In the genomic region with DNA sequence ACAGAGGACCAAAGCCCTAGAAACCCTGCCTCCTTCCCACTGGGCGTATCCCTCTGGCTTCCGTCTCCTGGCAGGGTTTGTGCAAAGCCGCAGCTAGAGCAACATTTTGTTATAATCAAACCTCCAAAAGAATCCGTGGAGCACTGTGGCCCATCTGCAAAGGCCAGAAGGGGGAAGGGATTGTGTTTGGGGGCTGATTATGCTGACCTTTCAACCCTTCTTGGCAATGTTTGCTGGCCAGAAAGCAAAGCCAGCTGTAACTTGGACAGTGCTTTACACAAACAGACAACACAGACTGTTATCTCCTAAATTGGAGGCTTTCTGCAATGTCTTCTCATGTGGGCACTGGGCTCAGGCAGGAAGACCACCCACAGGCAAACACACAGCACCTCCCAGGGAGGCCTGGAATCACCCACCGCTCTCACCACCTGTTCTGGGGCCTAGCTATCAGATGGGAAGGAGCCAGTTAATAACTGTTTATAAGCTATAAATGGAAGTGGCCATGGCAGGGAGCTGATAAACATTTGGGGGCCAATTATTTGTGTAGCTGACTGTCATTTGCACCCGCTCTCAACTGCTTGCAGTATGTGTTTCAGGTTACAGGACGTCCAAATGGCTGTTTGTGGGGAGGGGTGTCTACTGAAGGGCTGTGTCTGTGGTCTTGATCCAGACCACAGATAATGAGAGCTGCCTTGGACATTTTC, we compare ENCODE assay signal across 13 cellular contexts.
DNase-seq lines count a peak whose midpoint lies in the region; ATAC-seq and TF ChIP-seq lines count a peak whose summit lies in the region.
"Had no signal": no experiment of that assay in that cellular context is flagged by ENCODE, and none has a peak within 500 bp of the region (broad histone marks: within the 10 kb centered on the region; RNA-seq: fewer than 3 reads in every experiment).

No MANE protein-coding gene starts in this region.

- no peak for TF ChIP-seq POLR2A in adrenal gland (IDR thresholded peaks at IDR 0.05)

- TF ChIP-seq CTCF in adrenal gland (IDR thresholded peaks at IDR 0.05) (no peak), WERI-Rb-1 (IDR thresholded peaks at IDR 0.05; ENCODE audit: low read depth, low read length) (no peak)

- H3K27me3 Mint-ChIP-seq in activated T-cell treated with anti-CD3 and anti-CD28 coated beads, Interleukin-2, amount 50 U/mL, for 4 hours (ENCODE audit: low read depth) = peaks cover 12% of the 10 kb centered on the region

- 48 to 62% (median 59%) methylated on average over 7 of the region's 7 CpGs for WGBS in adrenal gland, 4 donors

- H3K36me3 ChIP-seq in adrenal gland (replicated peaks in 1 of 2) (no peaks in the 10 kb centered on the region), stomach smooth muscle (ENCODE audit: control insufficient read depth in 2 of 2, insufficient read depth in 2 of 2, low read length in 2 of 2) (no peaks in the 10 kb centered on the region), WERI-Rb-1 (no peaks in the 10 kb centered on the region)

- DNase-seq in NCI-H1092 (lab: John Stamatoyannopoulos, UW) (peak; percentile 46), adrenal gland (peak in 6 of 7 donors; percentile 28 to 61 (median 42)), islet precursor cell (peak; percentile 90), NCI-H2196 (lab: John Stamatoyannopoulos, UW; ENCODE audit: unreplicated experiment) (no peak), WERI-Rb-1 (no peak)
- DNase-seq in activated T-cell treated with anti-CD3 and anti-CD28 coated beads, Interleukin-2, amount 50 U/mL, for 4 hours = no peak
- DNase-seq: Caco-2, occipital lobe had no signal

- no peak for ATAC-seq in activated T-cell treated with anti-CD3 and anti-CD28 coated beads, Interleukin-2, amount 50 U/mL, for 4 hours
- no peak for ATAC-seq in HG02642 (IDR thresholded peaks at IDR 0.05; ENCODE audit: poor library complexity, unreplicated experiment)
- ATAC-seq: activated CD4-positive, CD25-positive, alpha-beta regulatory T cell treated with anti-CD3 and anti-CD28 coated beads, Interleukin-2, amount 50 U/mL, for 24 hours; GM12878 had no signal

- H3K9me3 Mint-ChIP-seq in activated T-cell treated with anti-CD3 and anti-CD28 coated beads, Interleukin-2, amount 50 U/mL, for 4 hours = no peaks in the 10 kb centered on the region

- H3K36me3 Mint-ChIP-seq in activated T-cell treated with anti-CD3 and anti-CD28 coated beads, Interleukin-2, amount 50 U/mL, for 4 hours (ENCODE audit: insufficient read depth) = no peaks in the 10 kb centered on the region
- H3K36me3 Mint-ChIP-seq: activated naive CD8-positive, alpha-beta T cell had no signal

- peaks cover 32 to 50% of the 10 kb centered on the region in 2 donors for H3K4me1 ChIP-seq in adrenal gland (replicated peaks in 1 of 2)
- peaks cover 42% of the 10 kb centered on the region for H3K4me1 ChIP-seq in stomach smooth muscle (ENCODE audit: control insufficient read depth, insufficient read depth, low read length)
- H3K4me1 ChIP-seq: Caco-2 had no signal

- no peaks in the 10 kb centered on the region for H3K27me3 ChIP-seq in adrenal gland
- no peaks in the 10 kb centered on the region for H3K27me3 ChIP-seq in stomach smooth muscle (ENCODE audit: control insufficient read depth in 1 of 2, insufficient read depth in 2 of 2, low read length in 2 of 2)
- H3K27me3 ChIP-seq in WERI-Rb-1 (ENCODE audit: insufficient read depth, low read depth, severe bottlenecking) = no peaks in the 10 kb centered on the region

- no peak overlapping the region for H3K4me3 Mint-ChIP-seq in activated T-cell treated with anti-CD3 and anti-CD28 coated beads, Interleukin-2, amount 50 U/mL, for 4 hours
- H3K4me3 Mint-ChIP-seq: activated naive CD8-positive, alpha-beta T cell had no signal

- H3K9me3 ChIP-seq in adrenal gland (replicated peaks in 1 of 3) (no peaks in the 10 kb centered on the region), stomach smooth muscle (ENCODE audit: control insufficient read depth in 2 of 2, low read length in 2 of 2) (no peaks in the 10 kb centered on the region), WERI-Rb-1 (ENCODE audit: severe bottlenecking) (no peaks in the 10 kb centered on the region)
- H3K9me3 ChIP-seq: Caco-2 had no signal

- H3K4me3 ChIP-seq in adrenal gland (no peak overlapping the region), stomach smooth muscle (ENCODE audit: low read length in 2 of 2) (peak overlapping the region in 1 of 2 donors; percentile 15), WERI-Rb-1 (ENCODE audit: low read depth, low read length) (no peak overlapping the region)
- H3K4me3 ChIP-seq: GM12878 had no signal

- intact Hi-C loops in adrenal gland (cut with DNase I) = no loop called here

- peaks cover 11% of the 10 kb centered on the region for H3K4me1 Mint-ChIP-seq in activated T-cell treated with anti-CD3 and anti-CD28 coated beads, Interleukin-2, amount 50 U/mL, for 4 hours (ENCODE audit: low read depth)

- H3K27ac ChIP-seq in adrenal gland (peak overlapping the region in 1 of 5 donors; percentile 23), stomach smooth muscle (ENCODE audit: low read length) (peak overlapping the region; percentile 60), WERI-Rb-1 (no peak overlapping the region)

- H3K9ac ChIP-seq in stomach smooth muscle (ENCODE audit: low read length in 2 of 2) = no peak overlapping the region

Comparison
In these comparisons a context has a peak if more than half of its experiments do, and no peak if none do; other contexts are left out.
1. DNase-seq: peak in NCI-H1092 (single experiment), adrenal gland (6 of 7) and islet precursor cell (single experiment); none in activated T-cell treated with anti-CD3 and anti-CD28 coated beads, Interleukin-2, amount 50 U/mL, for 4 hours (single experiment), NCI-H2196 (single experiment) and WERI-Rb-1 (single experiment).